33 cellular contexts compared by ENCODE assay signal in the genomic region with DNA sequence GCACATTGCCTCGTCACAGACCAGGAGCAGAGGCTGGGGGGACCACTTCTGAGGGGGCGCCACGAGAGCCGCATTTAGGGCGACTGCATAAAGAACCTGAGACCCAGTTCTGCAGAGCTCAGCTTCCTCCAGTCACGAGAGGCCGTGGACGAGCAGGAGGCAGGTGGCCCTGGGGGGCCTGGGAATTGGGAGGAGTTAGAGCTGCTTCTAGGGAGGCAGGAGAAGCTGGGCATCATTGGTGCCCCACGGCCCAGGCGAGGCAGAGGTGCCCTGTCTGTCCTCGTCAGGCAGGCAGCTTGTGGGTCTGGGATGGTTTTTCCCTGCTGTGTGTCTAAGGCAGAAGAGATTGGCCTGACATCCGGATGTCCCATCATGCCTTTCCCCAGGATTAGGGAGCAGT.
"Had no signal": no experiment of that assay in that cellular context is flagged by ENCODE, and none has a peak within 500 bp of the region (broad histone marks: within the 10 kb centered on the region; RNA-seq: fewer than 3 reads in every experiment).

No MANE protein-coding gene starts in this region.

- DNase-seq: Kasumi-1, MG63, NCI-H1048, NCI-H1092 treated with DMSO at 0.1 percent for 48 hours, NCI-H1105 treated with DMSO at 0.1 percent for 48 hours, NCI-H1417, NCI-H1436, NCI-H146, NCI-H1694, NCI-H187, NCI-H1930, NCI-H2029 treated with DMSO at 0.1 percent for 48 hours, NCI-H2081 treated with DMSO at 0.1 percent for 48 hours, NCI-H2107, NCI-H2171, NCI-H226, NCI-H446 treated with DMSO at 0.1 percent for 48 hours, NCI-H510A, NCI-H524, NCI-H526, NCI-H69, NCI-H748 treated with DMSO at 0.1 percent for 48 hours, NCI-H82, PC-9, SHP77, SIG-M5, SJCRH30, T-cell had no signal

- H3K4me3 ChIP-seq: MG63, PC-9, SJCRH30, SK-N-MC had no signal

- H3K27ac ChIP-seq: PC-9, RWPE1, SJCRH30, SK-N-MC had no signal

- H3K9me3 ChIP-seq: MG63, SJCRH30 had no signal

- ATAC-seq: Panc1, Right ventricle myocardium inferior, SK-N-SH treated with all-trans-retinoic acid at 6 μM for 48 hours, T-cell had no signal

- H2AFZ ChIP-seq: PC-9 had no signal

- H3K4me2 ChIP-seq: PC-9 had no signal

- H3K36me3 ChIP-seq: MG63, SJCRH30 had no signal

- H3K4me1 ChIP-seq: SJCRH30 had no signal
